Comparison of ENCODE assay signal across 19 cellular contexts in genomic region chr2:113098061-113098460, GRCh38. TPM values are rescaled to one million over a fixed set of nuclear protein-coding genes. Genes with fewer than 3 reads are reported as not detected.
A peak's percentile ranks its signal among the peaks of the same experiment; 100 is the strongest.
DNase-seq lines count a peak whose midpoint lies in the region; ATAC-seq lines count a peak whose summit lies in the region.
"Had no signal": no experiment of that assay in that cellular context is flagged by ENCODE, and none has a peak within 500 bp of the region (broad histone marks: within the 10 kb centered on the region; RNA-seq: fewer than 3 reads in every experiment).

No MANE protein-coding gene starts in this region.

- DNase-seq in activated CD4-positive, alpha-beta T cell treated with anti-CD3 and anti-CD28 coated beads, Interleukin-2, amount 10 ng/mL, durations not matched to agents 24 days and 14 days: peak; percentile 79
- DNase-seq in activated CD4-positive, alpha-beta T cell treated with anti-CD3 and anti-CD28 coated beads for 4 hours: no peak
- peak; percentile 35 for DNase-seq in activated CD4-positive, alpha-beta memory T cell treated with anti-CD3 and anti-CD28 coated beads, Interleukin-2, amount 10 ng/mL, durations not matched to agents 7 days and 5 days
- DNase-seq in naive thymus-derived CD4-positive, alpha-beta T cell: peak in 6 of 9 donors; percentile 12 to 54 (median 32)
- DNase-seq in kidney glomerular epithelial cell (lab: John Stamatoyannopoulos, UW) (no peak), cerebellar cortex (ENCODE audit: low spot score) (no peak)
- DNase-seq: DMS153, HFFc6, hippocampal formation, NCI-H1417 treated with DMSO at 0.1 percent for 48 hours, NCI-H82, Right ventricle myocardium superior, trophoblast cell had no signal

- intact Hi-C loops in activated CD4-positive, alpha-beta T cell treated with anti-CD3 and anti-CD28 coated beads, Interleukin-2, amount 10 ng/mL, durations not matched to agents 24 days and 14 days (cut with micrococcal nuclease): no loop called here
- intact Hi-C loops in naive thymus-derived CD4-positive, alpha-beta T cell (cut with micrococcal nuclease): no loop called here

- H3K27me3 Mint-ChIP-seq in activated CD4-positive, alpha-beta T cell treated with anti-CD3 and anti-CD28 coated beads, Interleukin-2, amount 10 ng/mL, durations not matched to agents 24 days and 14 days: no peaks in the 10 kb centered on the region
- H3K27me3 Mint-ChIP-seq in activated CD4-positive, alpha-beta memory T cell treated with anti-CD3 and anti-CD28 coated beads, Interleukin-2, amount 10 ng/mL, durations not matched to agents 7 days and 5 days: no peaks in the 10 kb centered on the region
- peaks cover 0 to 6% (median 0%) of the 10 kb centered on the region in 5 donors for H3K27me3 Mint-ChIP-seq in naive thymus-derived CD4-positive, alpha-beta T cell

- H3K27ac Mint-ChIP-seq in activated CD4-positive, alpha-beta T cell treated with anti-CD3 and anti-CD28 coated beads, Interleukin-2, amount 10 ng/mL, durations not matched to agents 24 days and 14 days: peak overlapping the region; percentile 51
- H3K27ac Mint-ChIP-seq in activated CD4-positive, alpha-beta memory T cell treated with anti-CD3 and anti-CD28 coated beads, Interleukin-2, amount 10 ng/mL, durations not matched to agents 7 days and 5 days: peak overlapping the region; percentile 75
- peak overlapping the region; percentile 2 to 79 (median 44) for H3K27ac Mint-ChIP-seq in naive thymus-derived CD4-positive, alpha-beta T cell
- H3K27ac Mint-ChIP-seq: HFFc6 had no signal

- H3K4me1 ChIP-seq in naive thymus-derived CD4-positive, alpha-beta T cell (ENCODE audit: control insufficient read depth in 2 of 2, insufficient read depth in 2 of 2, low read length in 2 of 2): peaks cover 5% of the 10 kb centered on the region in 2 donors

- peak overlapping the region; percentile 52 for H3K4me3 Mint-ChIP-seq in activated CD4-positive, alpha-beta T cell treated with anti-CD3 and anti-CD28 coated beads, Interleukin-2, amount 10 ng/mL, durations not matched to agents 24 days and 14 days
- peak overlapping the region; percentile 63 for H3K4me3 Mint-ChIP-seq in activated CD4-positive, alpha-beta memory T cell treated with anti-CD3 and anti-CD28 coated beads, Interleukin-2, amount 10 ng/mL, durations not matched to agents 7 days and 5 days
- peak overlapping the region; percentile 19 to 77 (median 60) for H3K4me3 Mint-ChIP-seq in naive thymus-derived CD4-positive, alpha-beta T cell
- H3K4me3 Mint-ChIP-seq: HFFc6 had no signal

- POLR2A ChIA-PET in activated CD4-positive, alpha-beta memory T cell treated with anti-CD3 and anti-CD28 coated beads, Interleukin-2, amount 10 ng/mL, durations not matched to agents 7 days and 5 days (lab: Charles Lee): interaction anchor here (0.5 to 2.0 kb wide), 7 partner anchors 12 to 101 kb away, joined by 3 to 16 read pairs (median 4); partner anchors contain the start of gene PSD4
- POLR2A ChIA-PET in naive thymus-derived CD4-positive, alpha-beta T cell (lab: Charles Lee): no interaction called here

- CTCF ChIA-PET in activated CD4-positive, alpha-beta memory T cell treated with anti-CD3 and anti-CD28 coated beads, Interleukin-2, amount 10 ng/mL, durations not matched to agents 7 days and 5 days (lab: Charles Lee): interaction anchor here (0.8 to 1.5 kb wide), 7 partner anchors 10 to 272 kb away, joined by 3 to 8 read pairs (median 4); no protein-coding TSS in a partner anchor
- CTCF ChIA-PET in naive thymus-derived CD4-positive, alpha-beta T cell (lab: Charles Lee): interaction anchor here (1.1 kb wide), 1 partner anchor 14 kb away, joined by 3 read pairs; no protein-coding TSS in a partner anchor

- peaks cover 26% of the 10 kb centered on the region for H3K9me3 Mint-ChIP-seq in activated CD4-positive, alpha-beta T cell treated with anti-CD3 and anti-CD28 coated beads, Interleukin-2, amount 10 ng/mL, durations not matched to agents 24 days and 14 days
- H3K9me3 Mint-ChIP-seq in activated CD4-positive, alpha-beta memory T cell treated with anti-CD3 and anti-CD28 coated beads, Interleukin-2, amount 10 ng/mL, durations not matched to agents 7 days and 5 days: peaks cover 28% of the 10 kb centered on the region
- H3K9me3 Mint-ChIP-seq in naive thymus-derived CD4-positive, alpha-beta T cell: peaks cover 0 to 30% (median 16%) of the 10 kb centered on the region in 11 donors

- no peak overlapping the region for H3K4me3 ChIP-seq in naive thymus-derived CD4-positive, alpha-beta T cell (ENCODE audit: low read length)
- H3K4me3 ChIP-seq: cardiac muscle cell had no signal

- peaks cover 15% of the 10 kb centered on the region for H3K36me3 Mint-ChIP-seq in activated CD4-positive, alpha-beta T cell treated with anti-CD3 and anti-CD28 coated beads, Interleukin-2, amount 10 ng/mL, durations not matched to agents 24 days and 14 days (ENCODE audit: low read depth)
- H3K36me3 Mint-ChIP-seq in activated CD4-positive, alpha-beta memory T cell treated with anti-CD3 and anti-CD28 coated beads, Interleukin-2, amount 10 ng/mL, durations not matched to agents 7 days and 5 days (ENCODE audit: low read depth): peaks cover 30% of the 10 kb centered on the region
- H3K36me3 Mint-ChIP-seq in naive thymus-derived CD4-positive, alpha-beta T cell: peaks cover 6 to 42% (median 8%) of the 10 kb centered on the region in 5 donors

- H3K36me3 ChIP-seq in naive thymus-derived CD4-positive, alpha-beta T cell (ENCODE audit: control insufficient read depth in 2 of 3, insufficient read depth in 3 of 3, low read length in 3 of 3): no peaks in the 10 kb centered on the region
- H3K36me3 ChIP-seq: cardiac muscle cell had no signal

- peaks cover 32% of the 10 kb centered on the region for H3K4me1 Mint-ChIP-seq in activated CD4-positive, alpha-beta T cell treated with anti-CD3 and anti-CD28 coated beads, Interleukin-2, amount 10 ng/mL, durations not matched to agents 24 days and 14 days
- H3K4me1 Mint-ChIP-seq in activated CD4-positive, alpha-beta memory T cell treated with anti-CD3 and anti-CD28 coated beads, Interleukin-2, amount 10 ng/mL, durations not matched to agents 7 days and 5 days: peaks cover 45% of the 10 kb centered on the region
- peaks cover 7 to 39% (median 11%) of the 10 kb centered on the region in 7 donors for H3K4me1 Mint-ChIP-seq in naive thymus-derived CD4-positive, alpha-beta T cell

- H3K9me3 ChIP-seq in naive thymus-derived CD4-positive, alpha-beta T cell (ENCODE audit: control insufficient read depth in 2 of 3, low read length in 3 of 3): no peaks in the 10 kb centered on the region

- peaks cover 0 to 3% of the 10 kb centered on the region in 2 donors for H3K27me3 ChIP-seq in naive thymus-derived CD4-positive, alpha-beta T cell (ENCODE audit: control insufficient read depth in 2 of 2, insufficient read depth in 2 of 2, low read length in 2 of 2)
- H3K27me3 ChIP-seq: cardiac muscle cell had no signal

- peak; percentile 62 for ATAC-seq in GM21529 (IDR thresholded peaks at IDR 0.05; ENCODE audit: unreplicated experiment)
- ATAC-seq in naive thymus-derived CD4-positive, alpha-beta T cell: peak; percentile 63
- ATAC-seq in GM19351 (IDR thresholded peaks at IDR 0.05; ENCODE audit: unreplicated experiment): no peak

- no peak overlapping the region for H3K27ac ChIP-seq in naive thymus-derived CD4-positive, alpha-beta T cell (ENCODE audit: low read depth, low read length)
- H3K27ac ChIP-seq: cardiac muscle cell had no signal

RNA-seq across cellular contexts. Expression of gene IL1RN, which starts 29.3 kb away (rescaled TPM):
- 3.0 and 3.3 TPM in 2 replicates for total RNA-seq in activated CD4-positive, alpha-beta T cell treated with anti-CD3 and anti-CD28 coated beads, Interleukin-2, amount 10 ng/mL, durations not matched to agents 24 days and 14 days
- total RNA-seq in activated CD4-positive, alpha-beta memory T cell treated with anti-CD3 and anti-CD28 coated beads, Interleukin-2, amount 10 ng/mL, durations not matched to agents 7 days and 5 days: 1 to 10 TPM; 2.6 to 3.3 TPM
- 10 to 100 TPM in 1 of 5 experiments, 1 to 10 TPM in 4; 1.7 to 14.3 (median 2.3) TPM for total RNA-seq in naive thymus-derived CD4-positive, alpha-beta T cell
- not detected for polyA plus RNA-seq in naive thymus-derived CD4-positive, alpha-beta T cell
- total RNA-seq: A172, cardiac muscle cell, HFFc6 had no signal
- polyA plus RNA-seq: cardiac muscle cell had no signal

RNA-seq across cellular contexts. Expression of gene IL1F10, which starts 30.3 kb away (rescaled TPM):
- not detected in 2 replicates for total RNA-seq in activated CD4-positive, alpha-beta T cell treated with anti-CD3 and anti-CD28 coated beads, Interleukin-2, amount 10 ng/mL, durations not matched to agents 24 days and 14 days
- total RNA-seq in activated CD4-positive, alpha-beta memory T cell treated with anti-CD3 and anti-CD28 coated beads, Interleukin-2, amount 10 ng/mL, durations not matched to agents 7 days and 5 days: not detected
- total RNA-seq in naive thymus-derived CD4-positive, alpha-beta T cell: not detected
- polyA plus RNA-seq in naive thymus-derived CD4-positive, alpha-beta T cell: not detected
- total RNA-seq: A172, cardiac muscle cell, epithelial cell of proximal tubule, HFFc6, omental fat pad, Right ventricle myocardium superior had no signal
- polyA plus RNA-seq: cardiac muscle cell had no signal

RNA-seq across cellular contexts. Expression of gene IL36RN, which starts 39.1 kb away (rescaled TPM):
- total RNA-seq in activated CD4-positive, alpha-beta T cell treated with anti-CD3 and anti-CD28 coated beads, Interleukin-2, amount 10 ng/mL, durations not matched to agents 24 days and 14 days: not detected in 2 replicates
- not detected for total RNA-seq in activated CD4-positive, alpha-beta memory T cell treated with anti-CD3 and anti-CD28 coated beads, Interleukin-2, amount 10 ng/mL, durations not matched to agents 7 days and 5 days
- total RNA-seq in naive thymus-derived CD4-positive, alpha-beta T cell: under 1 TPM in 1 of 5 experiments, not detected in 4; 0.07 TPM
- polyA plus RNA-seq in naive thymus-derived CD4-positive, alpha-beta T cell: not detected
- total RNA-seq: A172, cardiac muscle cell, epithelial cell of proximal tubule, HFFc6, omental fat pad, Right ventricle myocardium superior had no signal
- polyA plus RNA-seq: cardiac muscle cell had no signal

RNA-seq across cellular contexts. Expression of gene IL36B, which starts 45.4 kb away (rescaled TPM):
- not detected in 2 replicates for total RNA-seq in activated CD4-positive, alpha-beta T cell treated with anti-CD3 and anti-CD28 coated beads, Interleukin-2, amount 10 ng/mL, durations not matched to agents 24 days and 14 days
- total RNA-seq in activated CD4-positive, alpha-beta memory T cell treated with anti-CD3 and anti-CD28 coated beads, Interleukin-2, amount 10 ng/mL, durations not matched to agents 7 days and 5 days: not detected
- not detected for total RNA-seq in naive thymus-derived CD4-positive, alpha-beta T cell
- polyA plus RNA-seq in naive thymus-derived CD4-positive, alpha-beta T cell: not detected
- total RNA-seq: cardiac muscle cell, epithelial cell of proximal tubule, HFFc6, omental fat pad, Right ventricle myocardium superior had no signal
- polyA plus RNA-seq: cardiac muscle cell had no signal

Comparison
In these comparisons a context has a peak if more than half of its experiments do, and no peak if none do; other contexts are left out.
1. DNase-seq: peak in activated CD4-positive, alpha-beta T cell treated with anti-CD3 and anti-CD28 coated beads, Interleukin-2, amount 10 ng/mL, durations not matched to agents 24 days and 14 days (single experiment), activated CD4-positive, alpha-beta memory T cell treated with anti-CD3 and anti-CD28 coated beads, Interleukin-2, amount 10 ng/mL, durations not matched to agents 7 days and 5 days (single experiment) and naive thymus-derived CD4-positive, alpha-beta T cell (6 of 9); none in activated CD4-positive, alpha-beta T cell treated with anti-CD3 and anti-CD28 coated beads for 4 hours (0 of 2), kidney glomerular epithelial cell (single experiment) and cerebellar cortex (single experiment).
2. Peak in every context shown above with its lines, with median percentiles within 50 percentile points of each other: H3K27ac Mint-ChIP-seq and H3K4me3 Mint-ChIP-seq.